Comparison of ENCODE assay signal across 19 cellular contexts in genomic region chr10:120455606-120456005, GRCh38. TPM values are rescaled to one million over a fixed set of nuclear protein-coding genes. Genes with fewer than 3 reads are reported as not detected.
A peak's percentile ranks its signal among the peaks of the same experiment; 100 is the strongest.
DNase-seq lines count a peak whose midpoint lies in the region; ATAC-seq, FAIRE-seq and TF ChIP-seq lines count a peak whose summit lies in the region.
"Had no signal": no experiment of that assay in that cellular context is flagged by ENCODE, and none has a peak within 500 bp of the region (broad histone marks: within the 10 kb centered on the region; RNA-seq: fewer than 3 reads in every experiment).

No MANE protein-coding gene starts in this region.

- TF ChIP-seq POLR2A in esophagus muscularis mucosa (IDR thresholded peaks at IDR 0.05; ENCODE audit: low read depth) (no peak), spleen (IDR thresholded peaks at IDR 0.05) (no peak)

- no peak for TF ChIP-seq EP300 in esophagus muscularis mucosa (IDR thresholded peaks at IDR 0.05)

- no peak for FAIRE-seq in D721Med (lab: Jason Lieb, UNC)
- FAIRE-seq: HTR-8/SVneo had no signal

- POLR2A ChIA-PET in activated CD8-positive, alpha-beta T cell treated with anti-CD3 and anti-CD28 coated beads, Interleukin-2, amount 10 ng/mL, durations not matched to agents 7 days and 5 days (lab: Charles Lee) = no interaction called here

- no peak for ATAC-seq in activated CD8-positive, alpha-beta T cell treated with anti-CD3 and anti-CD28 coated beads, Interleukin-2, amount 10 ng/mL, durations not matched to agents 7 days and 5 days

- no peaks in the 10 kb centered on the region for H4K20me1 ChIP-seq in GM23248 (ENCODE audit: insufficient read depth)

- H3K4me3 ChIP-seq in GM23248 (no peak overlapping the region), esophagus muscularis mucosa (no peak overlapping the region), spleen (no peak overlapping the region)

- peak overlapping the region; percentile 89 for H3K4me3 Mint-ChIP-seq in neural crest cell
- H3K4me3 Mint-ChIP-seq in activated CD8-positive, alpha-beta T cell treated with anti-CD3 and anti-CD28 coated beads, Interleukin-2, amount 10 ng/mL, durations not matched to agents 7 days and 5 days = no peak overlapping the region

- 53 to 65% methylated on average over 3 of the region's 3 CpGs for WGBS in GM23248 (ENCODE audit: low coverage in 1 of 2, low lambda C conversion rate in 2 of 2, missing lambda C conversion rate in 2 of 2), 2 experiments
- WGBS in esophagus muscularis mucosa = 76% methylated on average over 3 of the region's 3 CpGs
- 68 to 86% (median 79%) methylated on average over 3 of the region's 3 CpGs for WGBS in spleen, 5 donors

- CTCF ChIA-PET in activated CD8-positive, alpha-beta T cell treated with anti-CD3 and anti-CD28 coated beads, Interleukin-2, amount 10 ng/mL, durations not matched to agents 7 days and 5 days (lab: Charles Lee) = no interaction called here

- no peaks in the 10 kb centered on the region for H3K9me3 Mint-ChIP-seq in neural crest cell
- H3K9me3 Mint-ChIP-seq in activated CD8-positive, alpha-beta T cell treated with anti-CD3 and anti-CD28 coated beads, Interleukin-2, amount 10 ng/mL, durations not matched to agents 7 days and 5 days (ENCODE audit: insufficient read depth) = no peaks in the 10 kb centered on the region

- H3K9me3 ChIP-seq in GM23248 (ENCODE audit: low read depth) (no peaks in the 10 kb centered on the region), esophagus muscularis mucosa (no peaks in the 10 kb centered on the region), spleen (no peaks in the 10 kb centered on the region)
- H3K9me3 ChIP-seq: SJSA1 had no signal

- TF ChIP-seq CTCF in esophagus muscularis mucosa (IDR thresholded peaks at IDR 0.05) = no peak
- TF ChIP-seq CTCF in neural crest cell (conservative IDR thresholded peaks at IDR 0.05) = no peak
- no peak for TF ChIP-seq CTCF in D721Med (IDR thresholded peaks at IDR 0.05; ENCODE audit: insufficient read depth, missing control alignments)
- TF ChIP-seq CTCF in spleen (IDR thresholded peaks at IDR 0.05 in 8 of 11, conservative IDR thresholded peaks at IDR 0.05 in 3 of 11) = no peak

- H2AFZ ChIP-seq in GM23248 = no peak overlapping the region

- no peak for DNase-seq in GM23248
- DNase-seq in M059J (ENCODE audit: low read depth) = peak; percentile 51
- DNase-seq in esophagus muscularis mucosa (ENCODE audit: extremely low spot score) = peak; percentile 70
- no peak for DNase-seq in neural crest cell (ENCODE audit: low read depth, low spot score)
- no peak for DNase-seq in activated CD8-positive, alpha-beta T cell treated with anti-CD3 and anti-CD28 coated beads, Interleukin-2, amount 10 ng/mL, durations not matched to agents 7 days and 5 days
- DNase-seq in D721Med (ENCODE audit: insufficient read length, low spot score) = no peak
- no peak for DNase-seq in spleen
- DNase-seq: AML-193, DMS153, HCEC 1CT, NCI-H1436, NCI-H2081, NCI-H774 had no signal

- H3K9me2 ChIP-seq in GM23248 (ENCODE audit: insufficient read depth) = no peaks in the 10 kb centered on the region

- H3K27ac Mint-ChIP-seq in neural crest cell (ENCODE audit: unreplicated experiment) = no peak overlapping the region
- no peak overlapping the region for H3K27ac Mint-ChIP-seq in activated CD8-positive, alpha-beta T cell treated with anti-CD3 and anti-CD28 coated beads, Interleukin-2, amount 10 ng/mL, durations not matched to agents 7 days and 5 days
- H3K27ac Mint-ChIP-seq: CD14-positive monocyte, IgD-negative memory B cell had no signal

- H3K4me2 ChIP-seq in GM23248 (ENCODE audit: unreplicated experiment) = peak overlapping the region; percentile 91

- H3K4me1 Mint-ChIP-seq in neural crest cell = peaks cover 3% of the 10 kb centered on the region
- peaks cover 3% of the 10 kb centered on the region for H3K4me1 Mint-ChIP-seq in activated CD8-positive, alpha-beta T cell treated with anti-CD3 and anti-CD28 coated beads, Interleukin-2, amount 10 ng/mL, durations not matched to agents 7 days and 5 days (ENCODE audit: low read depth)

- no peak overlapping the region for H3K9ac ChIP-seq in GM23248

- in situ Hi-C loops in GM23248 (cut with MboI) = no loop called here

- peaks cover 54% of the 10 kb centered on the region for H3F3A ChIP-seq in GM23248 (ENCODE audit: insufficient read depth)

- H3K36me3 ChIP-seq in GM23248 (ENCODE audit: low read depth) = no peaks in the 10 kb centered on the region
- no peaks in the 10 kb centered on the region for H3K36me3 ChIP-seq in esophagus muscularis mucosa
- H3K36me3 ChIP-seq in spleen = no peaks in the 10 kb centered on the region
- H3K36me3 ChIP-seq: SJSA1 had no signal

- H3K27me3 ChIP-seq in GM23248 (replicated peaks; ENCODE audit: insufficient read depth) (no peaks in the 10 kb centered on the region), esophagus muscularis mucosa (peaks cover 0 to 46% (median 19%) of the 10 kb centered on the region in 4 donors), spleen (replicated peaks in 1 of 7) (peaks cover 0 to 71% (median 32%) of the 10 kb centered on the region in 7 donors)

- no peaks in the 10 kb centered on the region for H3K36me3 Mint-ChIP-seq in neural crest cell (ENCODE audit: low read depth)
- no peaks in the 10 kb centered on the region for H3K36me3 Mint-ChIP-seq in activated CD8-positive, alpha-beta T cell treated with anti-CD3 and anti-CD28 coated beads, Interleukin-2, amount 10 ng/mL, durations not matched to agents 7 days and 5 days (ENCODE audit: low read depth)
- H3K36me3 Mint-ChIP-seq: IgD-negative memory B cell had no signal

- H3K4me1 ChIP-seq in GM23248 (ENCODE audit: insufficient read depth) (peaks cover 50% of the 10 kb centered on the region), esophagus muscularis mucosa (peaks cover 6 to 22% (median 21%) of the 10 kb centered on the region in 4 donors), spleen (peaks cover 0 to 18% (median 8%) of the 10 kb centered on the region in 6 donors)

- H3K27ac ChIP-seq in GM23248 (no peak overlapping the region), esophagus muscularis mucosa (replicated peaks in 1 of 4) (no peak overlapping the region), spleen (no peak overlapping the region)
- H3K27ac ChIP-seq: HL-60, SJSA1 had no signal

- peaks cover 12% of the 10 kb centered on the region for H3K79me2 ChIP-seq in GM23248 (ENCODE audit: insufficient read depth)

- H3K27me3 Mint-ChIP-seq in neural crest cell (ENCODE audit: low read depth) = peaks cover 86% of the 10 kb centered on the region
- H3K27me3 Mint-ChIP-seq in activated CD8-positive, alpha-beta T cell treated with anti-CD3 and anti-CD28 coated beads, Interleukin-2, amount 10 ng/mL, durations not matched to agents 7 days and 5 days (ENCODE audit: low read depth) = peaks cover 38% of the 10 kb centered on the region

- intact Hi-C loops in esophagus muscularis mucosa (cut with DNase I) (no loop called here), spleen (cut with DNase I; ENCODE audit: low total_unique reads) (no loop called here)

RNA-seq across cellular contexts. Expression of gene PLPP4, which starts 1.4 kb away (rescaled TPM):
- total RNA-seq in GM23248 (2014; rRNA removed; shearing (Covaris generic)) = 22.5 and 30.0 TPM in 2 replicates
- polyA plus RNA-seq in GM23248 (2016; fragmentation: Nextera tagmentation; extraction: Ambion mirVana) (32.1 and 34.4 TPM in 2 replicates), spleen (not detected)
- total RNA-seq in M059J (2014; rRNA removed; shearing (Covaris generic)) = 55.4 and 69.2 TPM in 2 replicates
- total RNA-seq in esophagus muscularis mucosa (1 to 10 TPM in 2 of 4 donors, under 1 TPM in 2; 0.84 to 2.1 (median 1.3) TPM), neural crest cell (not detected in 2 replicates), spleen (not detected)
- not detected for total RNA-seq in activated CD8-positive, alpha-beta T cell treated with anti-CD3 and anti-CD28 coated beads, Interleukin-2, amount 10 ng/mL, durations not matched to agents 7 days and 5 days
- total RNA-seq: NCI-H460 had no signal
- polyA plus RNA-seq: CD14-positive monocyte, IgD-negative memory B cell had no signal

Comparison
In these comparisons a context has a peak if more than half of its experiments do, and no peak if none do; other contexts are left out.
1. DNase-seq: peak in M059J (single experiment) and esophagus muscularis mucosa (single experiment); none in GM23248 (single experiment), neural crest cell (single experiment), activated CD8-positive, alpha-beta T cell treated with anti-CD3 and anti-CD28 coated beads, Interleukin-2, amount 10 ng/mL, durations not matched to agents 7 days and 5 days (single experiment), D721Med (single experiment) and spleen (single experiment).